8 cellular contexts compared by ENCODE assay signal in the genomic region with DNA sequence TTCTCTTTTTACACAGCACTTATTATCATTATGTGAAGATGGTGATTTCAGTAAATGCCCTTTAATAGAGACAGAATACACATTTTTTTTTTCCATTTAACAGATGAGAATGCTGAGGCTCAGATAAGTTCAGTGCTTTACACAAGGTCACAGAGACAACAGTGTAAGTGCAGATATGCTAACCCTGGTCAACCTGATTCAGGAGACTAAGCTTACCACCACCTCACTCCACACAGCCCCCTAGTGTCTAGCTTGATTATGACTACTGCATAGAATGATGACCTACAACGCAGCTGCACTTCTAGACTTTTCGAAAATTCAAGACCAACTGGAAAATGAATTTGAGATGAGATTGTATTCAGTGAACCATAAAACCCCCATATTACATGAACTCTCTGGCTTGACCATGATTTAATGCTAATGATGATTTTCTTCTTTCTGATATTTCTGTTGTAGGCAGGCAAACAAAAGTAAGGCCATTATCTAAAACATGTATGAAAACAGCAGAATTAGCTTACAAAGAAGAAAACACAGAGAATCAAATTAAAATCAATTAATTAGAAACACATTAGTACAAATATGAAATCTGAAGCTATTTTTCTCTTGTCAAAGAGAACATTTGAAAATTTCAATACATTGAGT.
DNase-seq lines count a peak whose midpoint lies in the region; TF ChIP-seq lines count a peak whose summit lies in the region.

No MANE protein-coding gene starts in this region.

- intact Hi-C loops in activated CD4-positive, alpha-beta T cell treated with anti-CD3 and anti-CD28 coated beads, Interleukin-2, amount 10 ng/mL, durations not matched to agents 24 days and 14 days (cut with micrococcal nuclease) = no loop called here
- intact Hi-C loops in stomach (cut with DNase I; ENCODE audit: low total_unique reads) = no loop called here

- no peaks in the 10 kb centered on the region for H3K4me1 ChIP-seq in endodermal cell (ENCODE audit: control insufficient read depth, insufficient read depth, low read length)
- H3K4me1 ChIP-seq in stomach = no peaks in the 10 kb centered on the region

- POLR2A ChIA-PET in activated CD4-positive, alpha-beta T cell treated with anti-CD3 and anti-CD28 coated beads, Interleukin-2, amount 10 ng/mL, durations not matched to agents 7 days and 5 days (lab: Charles Lee) = no interaction called here

- WGBS in endodermal cell (ENCODE audit: insufficient coverage in 1 of 2, insufficient read length in 1 of 2), 2 experiments = 87% methylated on average over 2 of the region's 2 CpGs; no CpG with 5 or more reads in 1 of the 2 experiments
- WGBS in stomach, 5 donors = 84 to 90% (median 87%) methylated on average over 2 of the region's 2 CpGs

- TF ChIP-seq POLR2A in stomach (IDR thresholded peaks at IDR 0.05) = no peak

- TF ChIP-seq CTCF in endodermal cell (conservative IDR thresholded peaks at IDR 0.05) (peak; percentile 80), stomach (IDR thresholded peaks at IDR 0.05) (peak in 4 of 7 experiments; percentile 18 to 37 (median 30))

- no peak overlapping the region for H3K27ac Mint-ChIP-seq in activated CD4-positive, alpha-beta T cell treated with anti-CD3 and anti-CD28 coated beads, Interleukin-2, amount 10 ng/mL, durations not matched to agents 24 days and 14 days
- H3K27ac Mint-ChIP-seq in activated CD4-positive, alpha-beta T cell treated with anti-CD3 and anti-CD28 coated beads, Interleukin-2, amount 10 ng/mL, durations not matched to agents 7 days and 5 days = no peak overlapping the region
- H3K27ac Mint-ChIP-seq in endodermal cell = no peak overlapping the region

- TF ChIP-seq EP300 in stomach (IDR thresholded peaks at IDR 0.05) = no peak

- H3K4me3 ChIP-seq in Jurkat, Clone E6-1 (ENCODE audit: low read length) = no peak overlapping the region
- H3K4me3 ChIP-seq in endodermal cell (ENCODE audit: low read length) (no peak overlapping the region), stomach (no peak overlapping the region)

- no peak overlapping the region for H3K27ac ChIP-seq in endodermal cell (ENCODE audit: low read depth, low read length)
- H3K27ac ChIP-seq in stomach = no peak overlapping the region

- H3K36me3 ChIP-seq in endodermal cell (ENCODE audit: control insufficient read depth, insufficient read depth, low read length) = no peaks in the 10 kb centered on the region
- no peaks in the 10 kb centered on the region for H3K36me3 ChIP-seq in stomach

- no peak overlapping the region for H3K9ac ChIP-seq in endodermal cell (ENCODE audit: extremely low read depth, low read length, poor library complexity, severe bottlenecking)

- H3K9me3 ChIP-seq in endodermal cell (ENCODE audit: control insufficient read depth, low read length) = peaks cover 20% of the 10 kb centered on the region
- H3K9me3 ChIP-seq in stomach = no peaks in the 10 kb centered on the region

- H3K36me3 Mint-ChIP-seq in activated CD4-positive, alpha-beta T cell treated with anti-CD3 and anti-CD28 coated beads, Interleukin-2, amount 10 ng/mL, durations not matched to agents 24 days and 14 days (ENCODE audit: low read depth) = no peaks in the 10 kb centered on the region
- H3K36me3 Mint-ChIP-seq in activated CD4-positive, alpha-beta T cell treated with anti-CD3 and anti-CD28 coated beads, Interleukin-2, amount 10 ng/mL, durations not matched to agents 7 days and 5 days (ENCODE audit: low read depth) = no peaks in the 10 kb centered on the region
- no peaks in the 10 kb centered on the region for H3K36me3 Mint-ChIP-seq in endodermal cell (ENCODE audit: low read depth)

- H3K4me3 Mint-ChIP-seq in activated CD4-positive, alpha-beta T cell treated with anti-CD3 and anti-CD28 coated beads, Interleukin-2, amount 10 ng/mL, durations not matched to agents 24 days and 14 days = no peak overlapping the region
- H3K4me3 Mint-ChIP-seq in activated CD4-positive, alpha-beta T cell treated with anti-CD3 and anti-CD28 coated beads, Interleukin-2, amount 10 ng/mL, durations not matched to agents 7 days and 5 days = no peak overlapping the region
- no peak overlapping the region for H3K4me3 Mint-ChIP-seq in endodermal cell

- no peaks in the 10 kb centered on the region for H3K4me1 Mint-ChIP-seq in activated CD4-positive, alpha-beta T cell treated with anti-CD3 and anti-CD28 coated beads, Interleukin-2, amount 10 ng/mL, durations not matched to agents 24 days and 14 days
- H3K4me1 Mint-ChIP-seq in activated CD4-positive, alpha-beta T cell treated with anti-CD3 and anti-CD28 coated beads, Interleukin-2, amount 10 ng/mL, durations not matched to agents 7 days and 5 days = no peaks in the 10 kb centered on the region
- no peaks in the 10 kb centered on the region for H3K4me1 Mint-ChIP-seq in endodermal cell

- H3K27me3 ChIP-seq in endodermal cell (ENCODE audit: control insufficient read depth, insufficient read depth, low read length, poor library complexity, severe bottlenecking) (peaks cover 78% of the 10 kb centered on the region), stomach (no peaks in the 10 kb centered on the region)

- DNase-seq in activated CD4-positive, alpha-beta T cell treated with anti-CD3 and anti-CD28 coated beads, Interleukin-2, amount 10 ng/mL, durations not matched to agents 24 days and 14 days = peak; percentile 60
- no peak for DNase-seq in activated CD4-positive, alpha-beta T cell treated with anti-CD3 and anti-CD28 coated beads, Interleukin-2, amount 10 ng/mL, durations not matched to agents 7 days and 5 days
- DNase-seq in Jurkat, Clone E6-1 (ENCODE audit: low read depth, low spot score) = peak; percentile 28
- peak; percentile 69 for DNase-seq in endodermal cell
- no peak for DNase-seq in stomach
- DNase-seq in GM03348 (ENCODE audit: low spot score) = no peak
- DNase-seq in NK-92 (lab: John Stamatoyannopoulos, UW; ENCODE audit: unreplicated experiment) = no peak
- DNase-seq in NCI-H1092 (lab: John Stamatoyannopoulos, UW) = no peak

- CTCF ChIA-PET in activated CD4-positive, alpha-beta T cell treated with anti-CD3 and anti-CD28 coated beads, Interleukin-2, amount 10 ng/mL, durations not matched to agents 7 days and 5 days (lab: Charles Lee) = interaction anchor here (0.7 to 1.3 kb wide), 3 partner anchors 9 to 214 kb away, joined by 3 to 4 read pairs (median 3); no protein-coding TSS in a partner anchor

- no peaks in the 10 kb centered on the region for H3K27me3 Mint-ChIP-seq in activated CD4-positive, alpha-beta T cell treated with anti-CD3 and anti-CD28 coated beads, Interleukin-2, amount 10 ng/mL, durations not matched to agents 24 days and 14 days
- peaks cover 10% of the 10 kb centered on the region for H3K27me3 Mint-ChIP-seq in activated CD4-positive, alpha-beta T cell treated with anti-CD3 and anti-CD28 coated beads, Interleukin-2, amount 10 ng/mL, durations not matched to agents 7 days and 5 days
- H3K27me3 Mint-ChIP-seq in endodermal cell (ENCODE audit: insufficient read depth) = peaks cover 87% of the 10 kb centered on the region

- H3K9me3 Mint-ChIP-seq in activated CD4-positive, alpha-beta T cell treated with anti-CD3 and anti-CD28 coated beads, Interleukin-2, amount 10 ng/mL, durations not matched to agents 24 days and 14 days = no peaks in the 10 kb centered on the region
- H3K9me3 Mint-ChIP-seq in activated CD4-positive, alpha-beta T cell treated with anti-CD3 and anti-CD28 coated beads, Interleukin-2, amount 10 ng/mL, durations not matched to agents 7 days and 5 days = no peaks in the 10 kb centered on the region
- H3K9me3 Mint-ChIP-seq in endodermal cell = peaks cover 6% of the 10 kb centered on the region

Comparison
In these comparisons a context has a peak if more than half of its experiments do, and no peak if none do; other contexts are left out.
1. DNase-seq: peak in activated CD4-positive, alpha-beta T cell treated with anti-CD3 and anti-CD28 coated beads, Interleukin-2, amount 10 ng/mL, durations not matched to agents 24 days and 14 days (single experiment), Jurkat, Clone E6-1 (single experiment) and endodermal cell (single experiment); none in activated CD4-positive, alpha-beta T cell treated with anti-CD3 and anti-CD28 coated beads, Interleukin-2, amount 10 ng/mL, durations not matched to agents 7 days and 5 days (single experiment), stomach (single experiment), GM03348 (single experiment), NK-92 (single experiment) and NCI-H1092 (single experiment).